Comparison of ENCODE assay signal across 36 cellular contexts in genomic region chr1:206970406-206970805, GRCh38. TPM values are rescaled to one million over a fixed set of nuclear protein-coding genes. Genes with fewer than 3 reads are reported as not detected.
DNase-seq lines count a peak whose midpoint lies in the region; ATAC-seq, FAIRE-seq and TF ChIP-seq lines count a peak whose summit lies in the region.
"Had no signal": no experiment of that assay in that cellular context is flagged by ENCODE, and none has a peak within 500 bp of the region (broad histone marks: within the 10 kb centered on the region; RNA-seq: fewer than 3 reads in every experiment).

TSS of gene FCAMR (minus strand) at chr1:206970460. CDS start at chr1:206970125, 335 bp downstream.

- H3K36me3 Mint-ChIP-seq in CD14-positive monocyte = peaks cover 0 to 2% of the 10 kb centered on the region in 2 donors
- H3K36me3 Mint-ChIP-seq in dendritic cell treated with granulocyte-macrophage colony-stimulating factor and Interleukin-4, amounts not matched to agents 40 ng/mL and 50 ng/mL, for 4 days (ENCODE audit: low read depth) = no peaks in the 10 kb centered on the region
- H3K36me3 Mint-ChIP-seq: naive B cell had no signal

- peaks cover 12 to 27% (median 15%) of the 10 kb centered on the region in 3 donors for H3K27me3 Mint-ChIP-seq in CD14-positive monocyte (ENCODE audit: low read depth in 3 of 3)
- H3K27me3 Mint-ChIP-seq in dendritic cell treated with granulocyte-macrophage colony-stimulating factor and Interleukin-4, amounts not matched to agents 40 ng/mL and 50 ng/mL, for 4 days = peaks cover 41% of the 10 kb centered on the region
- H3K27me3 Mint-ChIP-seq: activated CD4-positive, alpha-beta T cell treated with anti-CD3 and anti-CD28 coated beads for 36 hours had no signal

- H3K4me3 ChIP-seq in esophagus squamous epithelium = no peak within 1 kb of the TSS
- H3K4me3 ChIP-seq: breast epithelium, Peyer's patch, stomach had no signal

- ATAC-seq in GM18861 (IDR thresholded peaks at IDR 0.05; ENCODE audit: unreplicated experiment) = no peak
- ATAC-seq: activated CD4-positive, alpha-beta T cell treated with anti-CD3 and anti-CD28 coated beads for 36 hours; activated CD8-positive, alpha-beta T cell treated with anti-CD3 and anti-CD28 coated beads for 36 hours; activated T-helper 17 cell treated with anti-CD3 and anti-CD28 coated beads, Interleukin-2, amount 50 U/mL, for 72 hours; left ventricle myocardium superior; right cardiac atrium had no signal

- no peaks in the 10 kb centered on the region for H3K9me3 Mint-ChIP-seq in CD14-positive monocyte
- no peaks in the 10 kb centered on the region for H3K9me3 Mint-ChIP-seq in dendritic cell treated with granulocyte-macrophage colony-stimulating factor and Interleukin-4, amounts not matched to agents 40 ng/mL and 50 ng/mL, for 4 days
- H3K9me3 Mint-ChIP-seq: activated CD8-positive, alpha-beta T cell treated with anti-CD3 and anti-CD28 coated beads for 36 hours; activated T-helper 17 cell treated with anti-CD3 and anti-CD28 coated beads, Interleukin-2, amount 50 U/mL, for 72 hours; naive B cell had no signal

- H3K27ac ChIP-seq in esophagus squamous epithelium = no peak within 1 kb of the TSS
- H3K27ac ChIP-seq: breast epithelium, neutrophil had no signal

- DNase-seq in CD14-positive monocyte (ENCODE audit: low spot score) (no peak), GM12892 (ENCODE audit: insufficient read length) (no peak), myocyte (ENCODE audit: low read depth) (peak; percentile 15), NCI-H2196 treated with DMSO at 0.1 percent for 48 hours (lab: John Stamatoyannopoulos, UW; ENCODE audit: unreplicated experiment) (no peak), esophagus squamous epithelium (lab: John Stamatoyannopoulos, UW) (no peak)
- DNase-seq: activated CD4-positive, alpha-beta T cell treated with anti-CD3 and anti-CD28 coated beads for 36 hours; activated CD8-positive, alpha-beta T cell treated with anti-CD3 and anti-CD28 coated beads for 36 hours; activated naive CD4-positive, alpha-beta T cell treated with anti-CD3 and anti-CD28 coated beads, Interleukin-2, amount 50 U/mL, for 16 hours; COR-L47; DMS79 treated with DMSO at 0.1 percent for 48 hours; effector CD8-positive, alpha-beta T cell; H7; hypothalamus; KBM-7; left ventricle myocardium superior; MM.1S; naive B cell; NCI-H146; NCI-H2107; NCI-H446; NCI-H748 treated with DMSO at 0.1 percent for 48 hours; Peyer's patch; posterior cingulate gyrus; right cardiac atrium; SHP77 treated with DMSO at 0.1 percent for 48 hours; stimulated activated CD8-positive, alpha-beta memory T cell treated with anti-CD3 and anti-CD28 coated beads, Interleukin-4, amount 100 ng/mL, for 48 hours; stomach; T-helper 9 cell had no signal

- peaks cover 53% of the 10 kb centered on the region for H3K4me1 Mint-ChIP-seq in CD14-positive monocyte
- peaks cover 49% of the 10 kb centered on the region for H3K4me1 Mint-ChIP-seq in dendritic cell treated with granulocyte-macrophage colony-stimulating factor and Interleukin-4, amounts not matched to agents 40 ng/mL and 50 ng/mL, for 4 days (ENCODE audit: low read depth)

- TF ChIP-seq POLR2A in GM12892 (IDR thresholded peaks at IDR 0.05; ENCODE audit: low read depth, low read length) = no peak
- TF ChIP-seq POLR2A in esophagus squamous epithelium (IDR thresholded peaks at IDR 0.05) = no peak

- H3K36me3 ChIP-seq in esophagus squamous epithelium = no peaks in the 10 kb centered on the region
- H3K36me3 ChIP-seq: breast epithelium, neutrophil, Peyer's patch, stomach had no signal

- H3K4me3 Mint-ChIP-seq in CD14-positive monocyte = peak within 1 kb of the TSS in 1 of 2 donors; percentile 63
- H3K4me3 Mint-ChIP-seq in dendritic cell treated with granulocyte-macrophage colony-stimulating factor and Interleukin-4, amounts not matched to agents 40 ng/mL and 50 ng/mL, for 4 days = no peak within 1 kb of the TSS
- H3K4me3 Mint-ChIP-seq: activated CD4-positive, alpha-beta T cell treated with anti-CD3 and anti-CD28 coated beads for 36 hours; activated CD8-positive, alpha-beta T cell treated with anti-CD3 and anti-CD28 coated beads for 36 hours; activated T-helper 17 cell treated with anti-CD3 and anti-CD28 coated beads, Interleukin-2, amount 50 U/mL, for 72 hours; naive B cell had no signal

- H3K9me3 ChIP-seq in esophagus squamous epithelium = no peaks in the 10 kb centered on the region
- H3K9me3 ChIP-seq: breast epithelium, neutrophil, Peyer's patch, stomach had no signal

- peak within 1 kb of the TSS in 4 of 7 donors; percentile 21 to 90 (median 84) for H3K27ac Mint-ChIP-seq in CD14-positive monocyte
- H3K27ac Mint-ChIP-seq in dendritic cell treated with granulocyte-macrophage colony-stimulating factor and Interleukin-4, amounts not matched to agents 40 ng/mL and 50 ng/mL, for 4 days = peak within 1 kb of the TSS; percentile 75
- H3K27ac Mint-ChIP-seq: activated CD4-positive, alpha-beta T cell treated with anti-CD3 and anti-CD28 coated beads for 36 hours; activated CD8-positive, alpha-beta T cell treated with anti-CD3 and anti-CD28 coated beads for 36 hours; activated T-helper 17 cell treated with anti-CD3 and anti-CD28 coated beads, Interleukin-2, amount 50 U/mL, for 72 hours had no signal

- H3K27me3 ChIP-seq in esophagus squamous epithelium = peaks cover 0 to 16% (median 0%) of the 10 kb centered on the region in 4 donors
- H3K27me3 ChIP-seq: breast epithelium, Peyer's patch had no signal

- intact Hi-C loops in CD14-positive monocyte (cut with micrococcal nuclease) (loop anchor here in 1 of 2 donors (10.0 kb wide), 1 partner anchor 56 kb away; no protein-coding TSS in a partner anchor), esophagus squamous epithelium (cut with DNase I) (no loop called here)
- intact Hi-C loops in dendritic cell treated with granulocyte-macrophage colony-stimulating factor and Interleukin-4, amounts not matched to agents 40 ng/mL and 50 ng/mL, for 4 days (cut with micrococcal nuclease) = no loop called here

- H3K4me1 ChIP-seq in esophagus squamous epithelium = peaks cover 0 to 10% (median 3%) of the 10 kb centered on the region in 3 donors
- H3K4me1 ChIP-seq: breast epithelium had no signal

- peak; percentile 30 for FAIRE-seq in GM12892 (lab: Jason Lieb, UNC)

- WGBS in esophagus squamous epithelium, 2 donors = 66 to 80% methylated on average over 2 of the region's 2 CpGs

- no peak for TF ChIP-seq CTCF in CD14-positive monocyte (IDR thresholded peaks at IDR 0.05)
- no peak for TF ChIP-seq CTCF in esophagus squamous epithelium (IDR thresholded peaks at IDR 0.05)

RNA-seq across cellular contexts. Expression of gene FCAMR, which starts in this region (rescaled TPM):
- not detected for polyA plus RNA-seq in CD14-positive monocyte
- polyA plus RNA-seq in GM12892 (2012; ENCODE audit: missing spikeins) = not detected
- total RNA-seq in myocyte (not detected in 2 replicates), esophagus squamous epithelium (not detected)
- not detected for polyA plus RNA-seq in myocyte (2012)
- total RNA-seq: activated CD4-positive, alpha-beta T cell treated with anti-CD3 and anti-CD28 coated beads for 36 hours; activated CD8-positive, alpha-beta T cell treated with anti-CD3 and anti-CD28 coated beads for 36 hours; activated T-helper 17 cell treated with anti-CD3 and anti-CD28 coated beads, Interleukin-2, amount 50 U/mL, for 72 hours; breast epithelium; H7; left ventricle myocardium superior; mesenteric fat pad; right cardiac atrium had no signal
- polyA plus RNA-seq: AG04450, BJ, right cardiac atrium had no signal

Comparison
In these comparisons a context has a peak if more than half of its experiments do, and no peak if none do; other contexts are left out.
1. Peak in DNase-seq in myocyte; RNA of the gene not detected or under 1 TPM.